12 cellular contexts compared by ENCODE assay signal in genomic region chr9:92749071-92749933, GRCh38. TPM values are rescaled to one million over a fixed set of nuclear protein-coding genes. Genes with fewer than 3 reads are reported as not detected.
DNase-seq lines count a peak whose midpoint lies in the region; ATAC-seq and TF ChIP-seq lines count a peak whose summit lies in the region.
"Had no signal": no experiment of that assay in that cellular context is flagged by ENCODE, and none has a peak within 500 bp of the region (broad histone marks: within the 10 kb centered on the region; RNA-seq: fewer than 3 reads in every experiment).

No MANE protein-coding gene starts in this region.

- ATAC-seq in HG03045 (IDR thresholded peaks at IDR 0.05; ENCODE audit: unreplicated experiment): no peak

- peak overlapping the region; percentile 28 for H3K4me3 ChIP-seq in SJCRH30
- no peak overlapping the region for H3K4me3 ChIP-seq in left ventricle myocardium inferior
- H3K4me3 ChIP-seq: transverse colon had no signal

- peaks cover 59% of the 10 kb centered on the region for H3K4me1 ChIP-seq in SJCRH30
- peaks cover 91% of the 10 kb centered on the region for H3K4me1 ChIP-seq in left ventricle myocardium inferior

- TF ChIP-seq CTCF in left ventricle myocardium inferior (IDR thresholded peaks at IDR 0.05; ENCODE audit: borderline replicate concordance): no peak

- peak; percentile 89 for DNase-seq in DMS 273 (lab: John Stamatoyannopoulos, UW; ENCODE audit: unreplicated experiment)
- peak; percentile 84 to 91 for DNase-seq in SJCRH30
- DNase-seq in left ventricle myocardium inferior: no peak
- peak; percentile 71 for DNase-seq in posterior vena cava (ENCODE audit: low spot score)
- DNase-seq in SKM-1 treated with dmso at 0.1 percent for 144 hours (lab: John Stamatoyannopoulos, UW; ENCODE audit: unreplicated experiment): no peak
- no peak for DNase-seq in NCI-H2107 (lab: John Stamatoyannopoulos, UW)
- DNase-seq in NCI-H1436 treated with DMSO at 0.1 percent for 48 hours (lab: John Stamatoyannopoulos, UW): no peak
- DNase-seq: CD4-positive, CD25-positive, alpha-beta regulatory T cell; cortex of kidney; OCI-M1; transverse colon had no signal

- no peaks in the 10 kb centered on the region for H3K27me3 ChIP-seq in SJCRH30
- H3K27me3 ChIP-seq in left ventricle myocardium inferior (ENCODE audit: low read depth): no peaks in the 10 kb centered on the region
- H3K27me3 ChIP-seq: transverse colon had no signal

- intact Hi-C loops in left ventricle myocardium inferior (cut with micrococcal nuclease) (no loop called here), posterior vena cava (cut with DNase I) (no loop called here)

- peak overlapping the region; percentile 82 for H3K27ac ChIP-seq in SJCRH30
- peak overlapping the region; percentile 67 for H3K27ac ChIP-seq in left ventricle myocardium inferior (replicated peaks)
- H3K27ac ChIP-seq: transverse colon had no signal

- no peaks in the 10 kb centered on the region for H3K36me3 ChIP-seq in SJCRH30
- no peaks in the 10 kb centered on the region for H3K36me3 ChIP-seq in left ventricle myocardium inferior
- H3K36me3 ChIP-seq: transverse colon had no signal

- H3K9me3 ChIP-seq in SJCRH30 (replicated peaks) (0 out of 2 replicates have a peak, but pooled peaks cover 2% of the 10 kb centered on the region), left ventricle myocardium inferior (replicated peaks) (no peaks in the 10 kb centered on the region)
- H3K9me3 ChIP-seq: transverse colon had no signal

RNA-seq across cellular contexts. Expression of gene BICD2, which starts 15.3 kb away (rescaled TPM):
- 64.6 and 65.1 TPM in 2 replicates for total RNA-seq in SJCRH30 (2014; rRNA removed; shearing (Covaris generic))
- total RNA-seq in left ventricle myocardium inferior (37.3 TPM), posterior vena cava (10 to 100 TPM; 27.4 to 40.2 TPM)

Comparison
In these comparisons a context has a peak if more than half of its experiments do, and no peak if none do; other contexts are left out.
1. DNase-seq: peak in DMS 273 (single experiment), SJCRH30 (2 of 2) and posterior vena cava (single experiment); none in left ventricle myocardium inferior (single experiment), SKM-1 treated with dmso at 0.1 percent for 144 hours (single experiment), NCI-H2107 (single experiment) and NCI-H1436 treated with DMSO at 0.1 percent for 48 hours (single experiment).